Comparison of ENCODE assay signal across 21 cellular contexts in genomic region chr3:188387921-188388320, GRCh38.
"Had no signal": no experiment of that assay in that cellular context is flagged by ENCODE, and none has a peak within 500 bp of the region (broad histone marks: within the 10 kb centered on the region; RNA-seq: fewer than 3 reads in every experiment).

No MANE protein-coding gene starts in this region.

- H3K4me3 ChIP-seq: coronary artery, gastroesophageal sphincter, heart right ventricle, sigmoid colon, spleen had no signal

- H3K36me3 Mint-ChIP-seq: natural killer cell had no signal

- H3K9me3 ChIP-seq: gastroesophageal sphincter, heart right ventricle, neutrophil, sigmoid colon, spleen had no signal

- H3K9me3 Mint-ChIP-seq: activated CD4-positive, alpha-beta memory T cell treated with anti-CD3 and anti-CD28 coated beads for 36 hours; activated T-helper 17 cell treated with anti-CD3 and anti-CD28 coated beads, Interleukin-2, amount 50 U/mL, for 72 hours; immature natural killer cell; natural killer cell had no signal

- H3K27ac ChIP-seq: coronary artery, heart right ventricle, neutrophil, spleen had no signal

- H3K27me3 Mint-ChIP-seq: activated CD4-positive, alpha-beta memory T cell treated with anti-CD3 and anti-CD28 coated beads for 36 hours; activated naive CD8-positive, alpha-beta T cell treated with anti-CD3 and anti-CD28 coated beads for 36 hours; activated T-helper 17 cell treated with anti-CD3 and anti-CD28 coated beads, Interleukin-2, amount 50 U/mL, for 72 hours had no signal

- H3K27ac Mint-ChIP-seq: activated CD4-positive, alpha-beta memory T cell treated with anti-CD3 and anti-CD28 coated beads for 36 hours; activated naive CD8-positive, alpha-beta T cell treated with anti-CD3 and anti-CD28 coated beads for 36 hours; activated T-helper 17 cell treated with anti-CD3 and anti-CD28 coated beads, Interleukin-2, amount 50 U/mL, for 72 hours had no signal

- H3K36me3 ChIP-seq: gastroesophageal sphincter, heart right ventricle, neutrophil, sigmoid colon, spleen had no signal

- H3K27me3 ChIP-seq: gastroesophageal sphincter, heart right ventricle, neutrophil, sigmoid colon, spleen had no signal

- ATAC-seq: activated T-helper 17 cell treated with anti-CD3 and anti-CD28 coated beads, Interleukin-2, amount 50 U/mL, for 72 hours; gastroesophageal sphincter; heart right ventricle; left cardiac atrium; natural killer cell had no signal

- DNase-seq: activated CD4-positive, alpha-beta memory T cell treated with anti-CD3 and anti-CD28 coated beads for 36 hours; activated CD4-positive, alpha-beta T cell treated with anti-CD3 and anti-CD28 coated beads for 4 hours; activated naive CD4-positive, alpha-beta T cell; activated naive CD8-positive, alpha-beta T cell treated with anti-CD3 and anti-CD28 coated beads for 36 hours; activated T-cell treated with anti-CD3 and anti-CD28 coated beads, Interleukin-2, amount 50 U/mL, for 1 hour; amygdala; caudate nucleus; heart right ventricle; immature natural killer cell; left cardiac atrium; mesendoderm; natural killer cell; sigmoid colon; spleen; stimulated activated CD4-positive, alpha-beta T cell treated with anti-CD3 and anti-CD28 coated beads, Interleukin-4, amount 100 ng/mL, for 4 hours; stimulated activated naive CD4-positive, alpha-beta T cell; SW 1271 had no signal

- H3K4me3 Mint-ChIP-seq: activated CD4-positive, alpha-beta memory T cell treated with anti-CD3 and anti-CD28 coated beads for 36 hours; activated naive CD8-positive, alpha-beta T cell treated with anti-CD3 and anti-CD28 coated beads for 36 hours; activated T-helper 17 cell treated with anti-CD3 and anti-CD28 coated beads, Interleukin-2, amount 50 U/mL, for 72 hours; immature natural killer cell; natural killer cell had no signal
